Comparison of ENCODE assay signal across 1 cellular context in the genomic region with DNA sequence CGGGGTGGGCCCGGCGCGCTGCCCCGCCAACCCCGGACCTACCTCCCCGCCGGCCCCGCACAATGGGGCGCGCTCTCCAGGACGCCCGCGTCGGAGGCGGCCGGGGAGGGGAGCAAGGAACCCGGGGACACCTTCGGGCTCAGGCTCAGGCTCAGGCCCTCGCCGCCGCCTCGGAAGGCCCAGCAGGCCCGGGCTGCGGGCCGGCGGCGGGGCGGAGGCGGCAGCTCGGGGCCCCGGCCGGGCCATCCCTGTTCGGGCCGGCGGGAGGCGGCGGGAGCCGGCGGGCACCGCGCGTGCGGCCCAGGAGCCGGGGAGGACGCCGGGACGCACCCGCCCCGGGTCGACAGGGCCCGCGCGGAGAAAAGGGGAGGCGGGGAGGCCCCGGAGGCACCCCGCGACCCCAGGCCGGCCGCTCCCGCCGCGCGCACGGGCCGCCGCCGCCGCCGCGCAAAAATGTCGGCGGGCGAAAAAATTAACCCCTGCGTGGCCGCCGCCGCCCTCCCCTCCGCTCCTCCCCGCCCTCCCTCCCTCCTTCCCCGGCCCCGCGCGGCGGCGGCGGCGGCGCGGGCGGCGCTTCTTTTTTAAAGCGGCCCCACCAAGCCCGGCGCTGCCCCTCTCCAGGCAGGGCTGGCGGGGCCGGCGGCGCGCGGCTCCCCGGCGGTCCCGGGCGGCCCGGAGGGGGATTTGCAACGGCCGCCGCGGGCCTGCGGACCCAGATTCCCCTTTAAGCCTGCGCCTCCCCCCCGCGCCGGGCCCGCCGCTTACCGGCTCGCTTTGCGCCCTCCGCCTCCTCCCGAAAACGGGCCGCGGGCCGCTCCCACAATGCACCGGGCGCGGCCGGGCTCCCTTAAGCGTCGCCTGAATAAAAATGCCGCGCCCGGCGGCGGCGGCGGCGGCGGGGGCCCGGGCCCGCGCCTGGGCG.
TF ChIP-seq lines count a peak whose summit lies in the region.

No MANE protein-coding gene starts in this region.

TF ChIP-seq in H1, 55 proteins besides CTCF, POLR2A, EP300 and RAD21 (continued from another document):
- TF ChIP-seq, protein P1, sequence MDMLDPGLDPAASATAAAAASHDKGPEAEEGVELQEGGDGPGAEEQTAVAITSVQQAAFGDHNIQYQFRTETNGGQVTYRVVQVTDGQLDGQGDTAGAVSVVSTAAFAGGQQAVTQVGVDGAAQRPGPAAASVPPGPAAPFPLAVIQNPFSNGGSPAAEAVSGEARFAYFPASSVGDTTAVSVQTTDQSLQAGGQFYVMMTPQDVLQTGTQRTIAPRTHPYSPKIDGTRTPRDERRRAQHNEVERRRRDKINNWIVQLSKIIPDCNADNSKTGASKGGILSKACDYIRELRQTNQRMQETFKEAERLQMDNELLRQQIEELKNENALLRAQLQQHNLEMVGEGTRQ (IDR thresholded peaks at IDR 0.05; ENCODE audit: low read length), result no peak
- TF ChIP-seq RNF2 (IDR thresholded peaks at IDR 0.05; ENCODE audit: borderline replicate concordance, low read depth, low read length, missing control alignments, poor library complexity, severe bottlenecking) (no peak), BACH1 (IDR thresholded peaks at IDR 0.05; ENCODE audit: low read length) (no peak), FOSL1 (IDR thresholded peaks at IDR 0.05; ENCODE audit: insufficient read depth, low read depth, low read length) (no peak), TAF7 (optimal IDR thresholded peaks at IDR 0.05; ENCODE audit: borderline replicate concordance, low read depth, low read length) (peak; percentile 89), TAF1 (IDR thresholded peaks at IDR 0.05; ENCODE audit: low read depth, low read length) (peak; percentile 41)
- TF ChIP-seq, protein P2, sequence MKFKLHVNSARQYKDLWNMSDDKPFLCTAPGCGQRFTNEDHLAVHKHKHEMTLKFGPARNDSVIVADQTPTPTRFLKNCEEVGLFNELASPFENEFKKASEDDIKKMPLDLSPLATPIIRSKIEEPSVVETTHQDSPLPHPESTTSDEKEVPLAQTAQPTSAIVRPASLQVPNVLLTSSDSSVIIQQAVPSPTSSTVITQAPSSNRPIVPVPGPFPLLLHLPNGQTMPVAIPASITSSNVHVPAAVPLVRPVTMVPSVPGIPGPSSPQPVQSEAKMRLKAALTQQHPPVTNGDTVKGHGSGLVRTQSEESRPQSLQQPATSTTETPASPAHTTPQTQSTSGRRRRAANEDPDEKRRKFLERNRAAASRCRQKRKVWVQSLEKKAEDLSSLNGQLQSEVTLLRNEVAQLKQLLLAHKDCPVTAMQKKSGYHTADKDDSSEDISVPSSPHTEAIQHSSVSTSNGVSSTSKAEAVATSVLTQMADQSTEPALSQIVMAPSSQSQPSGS (IDR thresholded peaks at IDR 0.05; ENCODE audit: low read length), result no peak
- TF ChIP-seq, protein P3, sequence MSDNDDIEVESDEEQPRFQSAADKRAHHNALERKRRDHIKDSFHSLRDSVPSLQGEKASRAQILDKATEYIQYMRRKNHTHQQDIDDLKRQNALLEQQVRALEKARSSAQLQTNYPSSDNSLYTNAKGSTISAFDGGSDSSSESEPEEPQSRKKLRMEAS (IDR thresholded peaks at IDR 0.05), result 0 out of 2 replicates have a peak, but pooled peaks have one; percentile 4
